ENCODE assay signal across 1 cellular context in genomic region chr20:32820000-32820697, GRCh38.
A peak's percentile ranks its signal among the peaks of the same experiment; 100 is the strongest.
TF ChIP-seq lines count a peak whose summit lies in the region.

No MANE protein-coding gene starts in this region.

TF ChIP-seq in HepG2, 621 proteins besides CTCF, POLR2A, EP300 and RAD21 (continues in another document):
- TF ChIP-seq HMG20B (CRISPR knock-in tag; conservative IDR thresholded peaks at IDR 0.05), result 0 out of 2 replicates have a peak, but pooled peaks have one; percentile 15
- no peak for TF ChIP-seq EZH2 (conservative IDR thresholded peaks at IDR 0.05; ENCODE audit: low read depth, low read length)
- TF ChIP-seq ZNF563 (CRISPR knock-in tag; IDR thresholded peaks at IDR 0.05), result peak; percentile 82
- TF ChIP-seq ZNF574 (CRISPR knock-in tag; IDR thresholded peaks at IDR 0.05), result peak; percentile 71
- peak; percentile 84 for TF ChIP-seq ZNF18 (CRISPR knock-in tag; IDR thresholded peaks at IDR 0.05; ENCODE audit: insufficient replicate concordance)
- peak; percentile 33; the same call in 1 of the 2 replicates for TF ChIP-seq RARA (CRISPR knock-in tag; IDR thresholded peaks at IDR 0.05)
- peak; percentile 38; the same call in 1 of the 2 replicates for TF ChIP-seq NR1H2 (CRISPR knock-in tag; IDR thresholded peaks at IDR 0.05; ENCODE audit: borderline replicate concordance, low read depth)
- no peak for TF ChIP-seq PHB2 (IDR thresholded peaks at IDR 0.05; ENCODE audit: partially characterized antibody)
- TF ChIP-seq ZNF205 (CRISPR knock-in tag; IDR thresholded peaks at IDR 0.05), result peak; percentile 73
- no peak for TF ChIP-seq CREM (IDR thresholded peaks at IDR 0.05)
- no peak for TF ChIP-seq CREM (CRISPR knock-in tag; IDR thresholded peaks at IDR 0.05)
- peak; percentile 75 for TF ChIP-seq ZNF883 (CRISPR knock-in tag; IDR thresholded peaks at IDR 0.05; ENCODE audit: not compliant biosample characterization)
- peak; percentile 13; the same call in 1 of the 2 replicates for TF ChIP-seq HNF4G (IDR thresholded peaks at IDR 0.05; ENCODE audit: borderline replicate concordance, low read depth, low read length)
- peak; percentile 56; the same call in 1 of the 2 replicates for TF ChIP-seq HNF4G (CRISPR knock-in tag; IDR thresholded peaks at IDR 0.05; ENCODE audit: borderline replicate concordance, low read depth)
- TF ChIP-seq NR0B2 (CRISPR knock-in tag; IDR thresholded peaks at IDR 0.05), result peak; percentile 56; the same call in 1 of the 2 replicates
- no peak for TF ChIP-seq ZNF614 (CRISPR knock-in tag; IDR thresholded peaks at IDR 0.05; ENCODE audit: borderline replicate concordance)
- TF ChIP-seq ZNF362 (CRISPR knock-in tag; IDR thresholded peaks at IDR 0.05; ENCODE audit: borderline replicate concordance), result peak; percentile 5; the same call in 1 of the 2 replicates
- TF ChIP-seq ZBTB39 (CRISPR knock-in tag; IDR thresholded peaks at IDR 0.05), result peak; percentile 90; the same call in 1 of the 2 replicates
- TF ChIP-seq ZNF44 (CRISPR knock-in tag; IDR thresholded peaks at IDR 0.05), result peak; percentile 87; the same call in 1 of the 2 replicates
- no peak for TF ChIP-seq NPAS2 (CRISPR knock-in tag; IDR thresholded peaks at IDR 0.05; ENCODE audit: borderline replicate concordance)
- peak; percentile 94 for TF ChIP-seq SAFB2 (CRISPR knock-in tag; IDR thresholded peaks at IDR 0.05; ENCODE audit: borderline replicate concordance, low read depth)
- TF ChIP-seq CEBPB (IDR thresholded peaks at IDR 0.05; ENCODE audit: borderline replicate concordance, low read depth, low read length), result no peak
- peak; percentile 77; the same call in 1 of the 2 replicates for TF ChIP-seq ARID2 (CRISPR knock-in tag; IDR thresholded peaks at IDR 0.05; ENCODE audit: borderline replicate concordance)
- TF ChIP-seq GTF3A (CRISPR knock-in tag; conservative IDR thresholded peaks at IDR 0.05), result no peak
- peak; percentile 84; the same call in 1 of the 2 replicates for TF ChIP-seq TERF1 (CRISPR knock-in tag; IDR thresholded peaks at IDR 0.05)
- TF ChIP-seq HOXA3 (CRISPR knock-in tag; IDR thresholded peaks at IDR 0.05), result peak; percentile 97
- no peak for TF ChIP-seq DMTF1 (CRISPR knock-in tag; IDR thresholded peaks at IDR 0.05)
- TF ChIP-seq MYNN (CRISPR knock-in tag; IDR thresholded peaks at IDR 0.05; ENCODE audit: low read depth), result no peak; the same call in 1 of the 2 replicates
- TF ChIP-seq ZBTB42 (CRISPR knock-in tag; IDR thresholded peaks at IDR 0.05), result no peak
- TF ChIP-seq ZNF776 (CRISPR knock-in tag; IDR thresholded peaks at IDR 0.05), result peak; percentile 72; the same call in 1 of the 2 replicates
- TF ChIP-seq POLR2AphosphoS5 (IDR thresholded peaks at IDR 0.05; ENCODE audit: low read depth, low read length), result peak; percentile 89
- TF ChIP-seq TFDP1 (CRISPR knock-in tag; IDR thresholded peaks at IDR 0.05; ENCODE audit: borderline replicate concordance), result peak; percentile 85
- peak; percentile 77 for TF ChIP-seq CCDC6 (CRISPR knock-in tag; IDR thresholded peaks at IDR 0.05)
- no peak for TF ChIP-seq NCOA5 (CRISPR knock-in tag; IDR thresholded peaks at IDR 0.05)
- peak; percentile 84; the same call in 1 of the 2 replicates for TF ChIP-seq MZF1 (CRISPR knock-in tag; IDR thresholded peaks at IDR 0.05; ENCODE audit: borderline replicate concordance)
- no peak for TF ChIP-seq CC2D1A (CRISPR knock-in tag; IDR thresholded peaks at IDR 0.05)
- TF ChIP-seq ATF7-NPFF (CRISPR knock-in tag; IDR thresholded peaks at IDR 0.05; ENCODE audit: low read depth), result peak; percentile 84
- peak; percentile 53; the same call in 1 of the 2 replicates for TF ChIP-seq ARID5B (CRISPR knock-in tag; IDR thresholded peaks at IDR 0.05)
- TF ChIP-seq SUZ12 (IDR thresholded peaks at IDR 0.05; ENCODE audit: low read depth, low read length), result no peak
- TF ChIP-seq ZC3H13 (CRISPR knock-in tag; IDR thresholded peaks at IDR 0.05), result peak; percentile 60; the same call in 1 of the 2 replicates
- 0 out of 2 replicates have a peak, but pooled peaks have one; percentile 8 for TF ChIP-seq HCFC1 (IDR thresholded peaks at IDR 0.05; ENCODE audit: low read depth, low read length)
- TF ChIP-seq ZNF557 (CRISPR knock-in tag; IDR thresholded peaks at IDR 0.05), result no peak
- peak; percentile 42 for TF ChIP-seq HNRNPLL (IDR thresholded peaks at IDR 0.05; ENCODE audit: low read depth, low read length, poor library complexity, severe bottlenecking)
- TF ChIP-seq JUN (CRISPR knock-in tag; IDR thresholded peaks at IDR 0.05), result no peak
